1 cellular context compared by ENCODE assay signal in genomic region chr17:38606646-38607611, GRCh38.
TF ChIP-seq lines count a peak whose summit lies in the region.

No MANE protein-coding gene starts in this region.

TF ChIP-seq in HepG2, 621 proteins besides CTCF, POLR2A, EP300 and RAD21 (continued from another document and continues in another):
- TF ChIP-seq MYPOP (CRISPR knock-in tag; IDR thresholded peaks at IDR 0.05) (no peak), ARNTL (CRISPR knock-in tag; IDR thresholded peaks at IDR 0.05) (no peak), FOSL2 (CRISPR knock-in tag; IDR thresholded peaks at IDR 0.05) (no peak), ZNF883 (CRISPR knock-in tag; IDR thresholded peaks at IDR 0.05; ENCODE audit: not compliant biosample characterization) (no peak), ZBTB34 (CRISPR knock-in tag; IDR thresholded peaks at IDR 0.05) (no peak), ZBTB49 (CRISPR knock-in tag; IDR thresholded peaks at IDR 0.05; ENCODE audit: borderline replicate concordance) (no peak), FIP1L1 (IDR thresholded peaks at IDR 0.05; ENCODE audit: borderline replicate concordance, insufficient read depth, low read depth, low read length) (no peak), IRF9 (CRISPR knock-in tag; IDR thresholded peaks at IDR 0.05; ENCODE audit: borderline replicate concordance) (no peak), NBN (conservative IDR thresholded peaks at IDR 0.05) (no peak), USF2 (IDR thresholded peaks at IDR 0.05; ENCODE audit: low read depth, low read length) (no peak), USF2 (CRISPR knock-in tag; IDR thresholded peaks at IDR 0.05; ENCODE audit: borderline replicate concordance) (peak; percentile 22; the same call in 1 of the 2 replicates), FUBP1 (CRISPR knock-in tag; IDR thresholded peaks at IDR 0.05; ENCODE audit: borderline replicate concordance) (no peak), ZNF557 (CRISPR knock-in tag; IDR thresholded peaks at IDR 0.05) (no peak), ZNF790 (CRISPR knock-in tag; IDR thresholded peaks at IDR 0.05; ENCODE audit: borderline replicate concordance) (0 out of 2 replicates have a peak, but pooled peaks have one; percentile 8), ZNF598 (CRISPR knock-in tag; IDR thresholded peaks at IDR 0.05; ENCODE audit: borderline replicate concordance) (no peak), RBFOX2 (IDR thresholded peaks at IDR 0.05; ENCODE audit: low read depth, low read length) (peak; percentile 38), ZZZ3 (CRISPR knock-in tag; IDR thresholded peaks at IDR 0.05; ENCODE audit: borderline replicate concordance) (no peak), CSRNP2 (CRISPR knock-in tag; conservative IDR thresholded peaks at IDR 0.05; ENCODE audit: low read depth) (no peak), HMG20B (CRISPR knock-in tag; conservative IDR thresholded peaks at IDR 0.05) (no peak), ZNF431 (CRISPR knock-in tag; IDR thresholded peaks at IDR 0.05; ENCODE audit: borderline replicate concordance, low read depth) (0 out of 2 replicates have a peak, but pooled peaks have one; percentile 17), TGIF2 (CRISPR knock-in tag; IDR thresholded peaks at IDR 0.05) (no peak), SP4 (CRISPR knock-in tag; IDR thresholded peaks at IDR 0.05) (no peak), AKNA (CRISPR knock-in tag; IDR thresholded peaks at IDR 0.05; ENCODE audit: borderline replicate concordance) (no peak), ZNF496 (CRISPR knock-in tag; IDR thresholded peaks at IDR 0.05; ENCODE audit: insufficient replicate concordance) (no peak), GATA4 (IDR thresholded peaks at IDR 0.05; ENCODE audit: borderline replicate concordance, low read depth) (no peak), ZBED4 (CRISPR knock-in tag; IDR thresholded peaks at IDR 0.05; ENCODE audit: borderline replicate concordance) (0 out of 2 replicates have a peak, but pooled peaks have one; percentile 0)
